ENCODE assay signal across 8 cellular contexts in the genomic region with DNA sequence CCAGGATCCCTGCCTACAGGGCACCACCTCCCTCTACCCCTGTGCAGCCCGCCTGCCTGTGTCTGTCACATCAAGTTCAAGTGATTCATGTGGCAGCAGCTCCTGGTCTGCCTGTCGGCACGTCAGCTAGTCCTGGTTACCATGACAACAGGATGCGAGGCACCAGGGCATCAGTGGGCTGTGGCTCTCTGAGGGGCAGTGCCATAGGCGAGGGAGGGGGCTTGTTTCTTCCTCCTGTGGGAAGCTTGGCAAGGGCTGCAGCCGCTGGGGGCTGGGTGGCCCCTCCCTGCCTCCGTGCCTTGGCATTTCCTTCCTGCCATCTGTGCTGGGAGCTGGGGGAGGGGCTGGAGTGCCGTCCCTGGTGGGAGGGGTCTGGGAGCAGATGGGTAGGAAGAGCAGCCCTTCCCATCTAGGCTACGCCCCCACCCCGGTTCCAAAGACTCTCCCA. TPM values are rescaled to one million over a fixed set of nuclear protein-coding genes. Genes with fewer than 3 reads are reported as not detected.
A peak's percentile ranks its signal among the peaks of the same experiment; 100 is the strongest.
DNase-seq lines count a peak whose midpoint lies in the region; ATAC-seq and TF ChIP-seq lines count a peak whose summit lies in the region.

No MANE protein-coding gene starts in this region.

- ATAC-seq in GM21360 (IDR thresholded peaks at IDR 0.05; ENCODE audit: unreplicated experiment) (no peak), HG02588 (IDR thresholded peaks at IDR 0.05; ENCODE audit: unreplicated experiment) (no peak), GM18498 (IDR thresholded peaks at IDR 0.05; ENCODE audit: unreplicated experiment) (no peak)

- no peaks in the 10 kb centered on the region for H4K20me1 ChIP-seq in SK-N-SH (ENCODE audit: insufficient read depth)

- no peaks in the 10 kb centered on the region; the same call in 1 of the 2 replicates for H3K9me3 ChIP-seq in HUES64 (ENCODE audit: insufficient read depth, low read depth, low read length)
- no peaks in the 10 kb centered on the region for H3K9me3 ChIP-seq in SK-N-SH

- CTCF ChIA-PET in SK-N-SH (lab: Yijun Ruan, JAX), result interaction anchor here (0.8 to 5.9 kb wide), 9 partner anchors 9 to 120 kb away, joined by 3 to 34 read pairs (median 4); no protein-coding TSS in a partner anchor

- DNase-seq in Caki2 (ENCODE audit: low read depth) (peak; percentile 16), SK-N-SH (peak; percentile 90), hepatic stellate cell (ENCODE audit: low spot score) (peak; percentile 59), 8988T (no peak)

- H3K4me1 ChIP-seq in HUES64 (ENCODE audit: insufficient read depth, low read length), result peaks cover 16% of the 10 kb centered on the region; the same call in 1 of the 2 replicates
- peaks cover 7 to 21% of the 10 kb centered on the region in 2 experiments; a peak in 3 of 4 replicates for H3K4me1 ChIP-seq in SK-N-SH (ENCODE audit: control insufficient read depth in 1 of 2, insufficient read depth in 2 of 2, low read depth in 1 of 2, low read length in 1 of 2)

- in situ Hi-C loops in Caki2 (cut with HindIII; ENCODE audit: low pct_unique_long_range_greater_than_20kb, low sequenced_read_pairs), result no loop called here

- no peaks in the 10 kb centered on the region for H3K79me2 ChIP-seq in SK-N-SH (ENCODE audit: insufficient read depth)

- TF ChIP-seq CTCF in SK-N-SH (IDR thresholded peaks at IDR 0.05), result no peak

- H3K9ac ChIP-seq in HUES64 (ENCODE audit: low read depth, low read length) (no peak overlapping the region), SK-N-SH (no peak overlapping the region)

- H3F3A ChIP-seq in SK-N-SH (replicated peaks; ENCODE audit: insufficient read depth), result peaks cover 3% of the 10 kb centered on the region

- 17% methylated on average over 10 of the region's 10 CpGs for WGBS in HUES64
- WGBS in SK-N-SH (ENCODE audit: low lambda C conversion rate), result 5% methylated on average over 8 of the region's 10 CpGs

- POLR2A ChIA-PET in SK-N-SH (lab: Yijun Ruan, JAX), result interaction anchor here (0.9 to 1.2 kb wide), 3 partner anchors 15 to 118 kb away, joined by 3 read pairs; no protein-coding TSS in a partner anchor

- peak in 1 of 2 experiments; percentile 33; a peak in 1 of 4 replicates for TF ChIP-seq EP300 in SK-N-SH (IDR thresholded peaks at IDR 0.05; ENCODE audit: borderline replicate concordance in 1 of 2, low read depth in 1 of 2, low read length in 1 of 2)

- no peak for TF ChIP-seq RAD21 in SK-N-SH (IDR thresholded peaks at IDR 0.05; ENCODE audit: low read length)

- 0 out of 2 replicates have a peak, but pooled peaks cover 7% of the 10 kb centered on the region for H3K27me3 ChIP-seq in HUES64 (ENCODE audit: insufficient read depth, low read length)
- no peaks in the 10 kb centered on the region for H3K27me3 ChIP-seq in SK-N-SH (ENCODE audit: insufficient read depth)

- H3K4me2 ChIP-seq in SK-N-SH, result peak overlapping the region; percentile 26

- H3K9me2 ChIP-seq in SK-N-SH, result no peaks in the 10 kb centered on the region

- H3K27ac ChIP-seq in HUES64 (ENCODE audit: low read depth, low read length) (no peak overlapping the region), SK-N-SH (ENCODE audit: low read depth in 2 of 2, low read length in 1 of 2) (peak overlapping the region in 1 of 2 experiments; percentile 50; a peak in 1 of 4 replicates)

- no peaks in the 10 kb centered on the region for H3K36me3 ChIP-seq in HUES64 (ENCODE audit: insufficient read depth, low read length)
- no peaks in the 10 kb centered on the region for H3K36me3 ChIP-seq in SK-N-SH (replicated peaks in 1 of 2; ENCODE audit: control insufficient read depth in 1 of 2, insufficient read depth in 2 of 2, low read length in 1 of 2)

- peak overlapping the region; percentile 18; the same call in 1 of the 2 replicates for H3K4me3 ChIP-seq in HUES64 (ENCODE audit: low read length)
- H3K4me3 ChIP-seq in SK-N-SH (ENCODE audit: low read depth in 2 of 2, low read length in 1 of 2), result peak overlapping the region; percentile 4 to 16; a peak in 1 of 4 replicates

- no peak overlapping the region; the same call in 1 of the 2 replicates for H2AFZ ChIP-seq in SK-N-SH (ENCODE audit: low read depth)

TF ChIP-seq in SK-N-SH, 30 proteins besides CTCF, POLR2A, EP300 and RAD21:
- 0 out of 2 replicates have a peak, but pooled peaks have one; percentile 19 for TF ChIP-seq TCF12 (IDR thresholded peaks at IDR 0.05)
- TF ChIP-seq RFX5 (IDR thresholded peaks at IDR 0.05; ENCODE audit: low read length), result 0 out of 2 replicates have a peak, but pooled peaks have one; percentile 54
- TF ChIP-seq FOXJ3 (CRISPR knock-in tag; IDR thresholded peaks at IDR 0.05), result no peak
- no peak for TF ChIP-seq JUND (IDR thresholded peaks at IDR 0.05)
- TF ChIP-seq, protein P1, sequence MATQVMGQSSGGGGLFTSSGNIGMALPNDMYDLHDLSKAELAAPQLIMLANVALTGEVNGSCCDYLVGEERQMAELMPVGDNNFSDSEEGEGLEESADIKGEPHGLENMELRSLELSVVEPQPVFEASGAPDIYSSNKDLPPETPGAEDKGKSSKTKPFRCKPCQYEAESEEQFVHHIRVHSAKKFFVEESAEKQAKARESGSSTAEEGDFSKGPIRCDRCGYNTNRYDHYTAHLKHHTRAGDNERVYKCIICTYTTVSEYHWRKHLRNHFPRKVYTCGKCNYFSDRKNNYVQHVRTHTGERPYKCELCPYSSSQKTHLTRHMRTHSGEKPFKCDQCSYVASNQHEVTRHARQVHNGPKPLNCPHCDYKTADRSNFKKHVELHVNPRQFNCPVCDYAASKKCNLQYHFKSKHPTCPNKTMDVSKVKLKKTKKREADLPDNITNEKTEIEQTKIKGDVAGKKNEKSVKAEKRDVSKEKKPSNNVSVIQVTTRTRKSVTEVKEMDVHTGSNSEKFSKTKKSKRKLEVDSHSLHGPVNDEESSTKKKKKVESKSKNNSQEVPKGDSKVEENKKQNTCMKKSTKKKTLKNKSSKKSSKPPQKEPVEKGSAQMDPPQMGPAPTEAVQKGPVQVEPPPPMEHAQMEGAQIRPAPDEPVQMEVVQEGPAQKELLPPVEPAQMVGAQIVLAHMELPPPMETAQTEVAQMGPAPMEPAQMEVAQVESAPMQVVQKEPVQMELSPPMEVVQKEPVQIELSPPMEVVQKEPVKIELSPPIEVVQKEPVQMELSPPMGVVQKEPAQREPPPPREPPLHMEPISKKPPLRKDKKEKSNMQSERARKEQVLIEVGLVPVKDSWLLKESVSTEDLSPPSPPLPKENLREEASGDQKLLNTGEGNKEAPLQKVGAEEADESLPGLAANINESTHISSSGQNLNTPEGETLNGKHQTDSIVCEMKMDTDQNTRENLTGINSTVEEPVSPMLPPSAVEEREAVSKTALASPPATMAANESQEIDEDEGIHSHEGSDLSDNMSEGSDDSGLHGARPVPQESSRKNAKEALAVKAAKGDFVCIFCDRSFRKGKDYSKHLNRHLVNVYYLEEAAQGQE (IDR thresholded peaks at IDR 0.05; ENCODE audit: low read depth, low read length), result no peak
- TF ChIP-seq PBX3 (IDR thresholded peaks at IDR 0.05), result peak; percentile 63
- TF ChIP-seq MXI1 (IDR thresholded peaks at IDR 0.05; ENCODE audit: low read depth, low read length), result peak; percentile 92
- 0 out of 2 replicates have a peak, but pooled peaks have one; percentile 6 for TF ChIP-seq GATA2 (CRISPR knock-in tag; IDR thresholded peaks at IDR 0.05)
- 0 out of 2 replicates have a peak, but pooled peaks have one; percentile 10 for TF ChIP-seq GABPA (IDR thresholded peaks at IDR 0.05; ENCODE audit: low read depth)

RNA-seq across cellular contexts. Expression of gene FOXO6, which starts 43.1 kb away (rescaled TPM):
- 0.14 TPM in 1 of 2 replicates, not detected in the other for total RNA-seq in Caki2 (2014; rRNA removed; shearing (Covaris generic); ENCODE audit: low replicate concordance)
- 1.2 TPM for polyA plus RNA-seq in HUES64 (2013, experiment 1 of 2)
- polyA plus RNA-seq in HUES64 (2013, experiment 2 of 2), result 1.5 TPM
- 0.11 and 0.35 TPM in 2 replicates for polyA plus RNA-seq in SK-N-SH (2012; rRNA removed)
- 0.24 and 0.33 TPM in 2 replicates for polyA plus RNA-seq in SK-N-SH (2012; cell fraction: cytosol; rRNA removed)
- 0.50 and 0.55 TPM in 2 replicates for polyA plus RNA-seq in SK-N-SH (2012; cell fraction: nucleus; rRNA removed)
